In the genomic region with DNA sequence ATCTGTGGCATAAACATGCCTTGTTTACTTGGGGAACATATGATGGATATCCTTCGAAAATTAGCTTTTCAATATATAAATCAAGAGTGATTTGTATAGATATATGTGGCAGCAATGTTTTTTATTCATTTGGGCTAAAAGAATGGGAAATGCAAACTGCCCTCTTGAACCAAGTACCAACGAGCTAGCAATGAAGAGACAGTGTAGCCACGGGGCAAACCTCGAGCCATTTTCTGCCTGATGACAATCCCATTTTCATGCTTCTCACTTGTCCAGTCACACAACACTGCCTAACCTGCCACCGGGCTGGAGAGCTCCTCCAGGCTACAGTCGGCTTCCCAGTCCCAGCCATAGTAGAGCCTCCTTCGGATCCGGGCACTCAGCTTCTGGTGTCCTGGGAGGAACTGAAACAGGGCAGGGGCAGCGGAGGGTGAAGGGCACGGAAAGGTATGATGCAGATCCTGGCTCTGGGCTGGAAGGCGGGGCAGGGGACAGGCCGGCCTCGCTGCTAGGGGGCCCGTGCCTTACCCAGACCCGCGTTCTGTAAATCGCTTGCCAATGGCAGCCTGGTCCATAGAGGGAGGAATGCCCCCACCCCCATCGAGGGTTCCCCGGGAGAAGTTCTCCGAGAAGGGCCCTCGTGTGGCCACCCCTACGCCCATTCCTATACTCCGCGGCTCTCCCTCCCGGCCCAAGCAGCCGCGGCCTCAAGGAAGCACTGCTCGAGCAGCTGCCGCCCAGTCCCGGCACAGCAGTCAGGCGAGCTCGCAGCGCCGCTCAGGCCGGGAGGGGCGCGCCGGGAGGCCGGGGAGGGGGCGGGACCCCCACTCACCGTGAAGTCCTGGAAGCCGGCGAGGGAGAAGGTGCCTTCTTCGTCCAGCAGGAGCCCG, we compare ENCODE assay signal across 1 cellular context.
TF ChIP-seq lines count a peak whose summit lies in the region.

No MANE protein-coding gene starts in this region.

TF ChIP-seq in GM23338, 12 proteins besides CTCF, POLR2A, EP300 and RAD21:
- TF ChIP-seq ZNF114 (CRISPR knock-in tag; IDR thresholded peaks at IDR 0.05): no peak
- TF ChIP-seq EZH2 (IDR thresholded peaks at IDR 0.05; ENCODE audit: low read depth, unreplicated experiment): no peak
- TF ChIP-seq, protein P1, sequence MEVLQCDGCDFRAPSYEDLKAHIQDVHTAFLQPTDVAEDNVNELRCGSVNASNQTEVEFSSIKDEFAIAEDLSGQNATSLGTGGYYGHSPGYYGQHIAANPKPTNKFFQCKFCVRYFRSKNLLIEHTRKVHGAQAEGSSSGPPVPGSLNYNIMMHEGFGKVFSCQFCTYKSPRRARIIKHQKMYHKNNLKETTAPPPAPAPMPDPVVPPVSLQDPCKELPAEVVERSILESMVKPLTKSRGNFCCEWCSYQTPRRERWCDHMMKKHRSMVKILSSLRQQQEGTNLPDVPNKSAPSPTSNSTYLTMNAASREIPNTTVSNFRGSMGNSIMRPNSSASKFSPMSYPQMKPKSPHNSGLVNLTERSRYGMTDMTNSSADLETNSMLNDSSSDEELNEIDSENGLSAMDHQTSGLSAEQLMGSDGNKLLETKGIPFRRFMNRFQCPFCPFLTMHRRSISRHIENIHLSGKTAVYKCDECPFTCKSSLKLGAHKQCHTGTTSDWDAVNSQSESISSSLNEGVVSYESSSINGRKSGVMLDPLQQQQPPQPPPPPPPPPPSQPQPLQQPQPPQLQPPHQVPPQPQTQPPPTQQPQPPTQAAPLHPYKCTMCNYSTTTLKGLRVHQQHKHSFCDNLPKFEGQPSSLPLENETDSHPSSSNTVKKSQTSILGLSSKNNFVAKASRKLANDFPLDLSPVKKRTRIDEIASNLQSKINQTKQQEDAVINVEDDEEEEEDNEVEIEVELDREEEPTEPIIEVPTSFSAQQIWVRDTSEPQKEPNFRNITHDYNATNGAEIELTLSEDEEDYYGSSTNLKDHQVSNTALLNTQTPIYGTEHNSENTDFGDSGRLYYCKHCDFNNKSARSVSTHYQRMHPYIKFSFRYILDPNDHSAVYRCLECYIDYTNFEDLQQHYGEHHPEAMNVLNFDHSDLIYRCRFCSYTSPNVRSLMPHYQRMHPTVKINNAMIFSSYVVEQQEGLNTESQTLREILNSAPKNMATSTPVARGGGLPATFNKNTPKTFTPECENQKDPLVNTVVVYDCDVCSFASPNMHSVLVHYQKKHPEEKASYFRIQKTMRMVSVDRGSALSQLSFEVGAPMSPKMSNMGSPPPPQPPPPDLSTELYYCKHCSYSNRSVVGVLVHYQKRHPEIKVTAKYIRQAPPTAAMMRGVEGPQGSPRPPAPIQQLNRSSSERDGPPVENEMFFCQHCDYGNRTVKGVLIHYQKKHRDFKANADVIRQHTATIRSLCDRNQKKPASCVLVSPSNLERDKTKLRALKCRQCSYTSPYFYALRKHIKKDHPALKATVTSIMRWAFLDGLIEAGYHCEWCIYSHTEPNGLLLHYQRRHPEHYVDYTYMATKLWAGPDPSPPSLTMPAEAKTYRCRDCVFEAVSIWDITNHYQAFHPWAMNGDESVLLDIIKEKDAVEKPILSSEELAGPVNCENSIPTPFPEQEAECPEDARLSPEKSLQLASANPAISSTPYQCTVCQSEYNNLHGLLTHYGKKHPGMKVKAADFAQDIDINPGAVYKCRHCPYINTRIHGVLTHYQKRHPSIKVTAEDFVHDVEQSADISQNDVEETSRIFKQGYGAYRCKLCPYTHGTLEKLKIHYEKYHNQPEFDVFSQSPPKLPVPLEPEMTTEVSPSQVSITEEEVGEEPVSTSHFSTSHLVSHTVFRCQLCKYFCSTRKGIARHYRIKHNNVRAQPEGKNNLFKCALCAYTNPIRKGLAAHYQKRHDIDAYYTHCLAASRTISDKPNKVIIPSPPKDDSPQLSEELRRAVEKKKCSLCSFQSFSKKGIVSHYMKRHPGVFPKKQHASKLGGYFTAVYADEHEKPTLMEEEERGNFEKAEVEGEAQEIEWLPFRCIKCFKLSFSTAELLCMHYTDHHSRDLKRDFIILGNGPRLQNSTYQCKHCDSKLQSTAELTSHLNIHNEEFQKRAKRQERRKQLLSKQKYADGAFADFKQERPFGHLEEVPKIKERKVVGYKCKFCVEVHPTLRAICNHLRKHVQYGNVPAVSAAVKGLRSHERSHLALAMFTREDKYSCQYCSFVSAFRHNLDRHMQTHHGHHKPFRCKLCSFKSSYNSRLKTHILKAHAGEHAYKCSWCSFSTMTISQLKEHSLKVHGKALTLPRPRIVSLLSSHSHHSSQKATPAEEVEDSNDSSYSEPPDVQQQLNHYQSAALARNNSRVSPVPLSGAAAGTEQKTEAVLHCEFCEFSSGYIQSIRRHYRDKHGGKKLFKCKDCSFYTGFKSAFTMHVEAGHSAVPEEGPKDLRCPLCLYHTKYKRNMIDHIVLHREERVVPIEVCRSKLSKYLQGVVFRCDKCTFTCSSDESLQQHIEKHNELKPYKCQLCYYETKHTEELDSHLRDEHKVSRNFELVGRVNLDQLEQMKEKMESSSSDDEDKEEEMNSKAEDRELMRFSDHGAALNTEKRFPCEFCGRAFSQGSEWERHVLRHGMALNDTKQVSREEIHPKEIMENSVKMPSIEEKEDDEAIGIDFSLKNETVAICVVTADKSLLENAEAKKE (CRISPR knock-in tag; IDR thresholded peaks at IDR 0.05): no peak
- no peak for TF ChIP-seq STAT1 (IDR thresholded peaks at IDR 0.05; ENCODE audit: unreplicated experiment)
- TF ChIP-seq, protein P2, sequence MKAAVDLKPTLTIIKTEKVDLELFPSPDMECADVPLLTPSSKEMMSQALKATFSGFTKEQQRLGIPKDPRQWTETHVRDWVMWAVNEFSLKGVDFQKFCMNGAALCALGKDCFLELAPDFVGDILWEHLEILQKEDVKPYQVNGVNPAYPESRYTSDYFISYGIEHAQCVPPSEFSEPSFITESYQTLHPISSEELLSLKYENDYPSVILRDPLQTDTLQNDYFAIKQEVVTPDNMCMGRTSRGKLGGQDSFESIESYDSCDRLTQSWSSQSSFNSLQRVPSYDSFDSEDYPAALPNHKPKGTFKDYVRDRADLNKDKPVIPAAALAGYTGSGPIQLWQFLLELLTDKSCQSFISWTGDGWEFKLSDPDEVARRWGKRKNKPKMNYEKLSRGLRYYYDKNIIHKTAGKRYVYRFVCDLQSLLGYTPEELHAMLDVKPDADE (IDR thresholded peaks at IDR 0.05): no peak
